Comparison of ENCODE assay signal across 14 cellular contexts in genomic region chr11:44351006-44351660, GRCh38. TPM values are rescaled to one million over a fixed set of nuclear protein-coding genes. Genes with fewer than 3 reads are reported as not detected.
DNase-seq lines count a peak whose midpoint lies in the region; ATAC-seq, FAIRE-seq and TF ChIP-seq lines count a peak whose summit lies in the region.
"Had no signal": no experiment of that assay in that cellular context is flagged by ENCODE, and none has a peak within 500 bp of the region (broad histone marks: within the 10 kb centered on the region; RNA-seq: fewer than 3 reads in every experiment).

No MANE protein-coding gene starts in this region.

- TF ChIP-seq CTCF in brain microvascular endothelial cell (IDR thresholded peaks at IDR 0.05; ENCODE audit: low read depth, low read length, missing control alignments): no peak
- no peak for TF ChIP-seq CTCF in progenitor cell of endocrine pancreas (IDR thresholded peaks at IDR 0.05; ENCODE audit: unreplicated experiment)

- H3K9ac ChIP-seq in BLaER1: no peak overlapping the region

- no peak overlapping the region for H3K4me3 Mint-ChIP-seq in progenitor cell of endocrine pancreas (ENCODE audit: low read depth)
- H3K4me3 Mint-ChIP-seq: neural crest cell had no signal

- in situ Hi-C loops in brain microvascular endothelial cell (cut with HindIII; ENCODE audit: low pct_ligation_motif_present, low sequenced_read_pairs): no loop called here

- no peak overlapping the region for H3K27ac Mint-ChIP-seq in progenitor cell of endocrine pancreas

- DNase-seq in GM19239 (ENCODE audit: insufficient read length, low spot score): peak; percentile 10
- DNase-seq in NCI-H69 (lab: John Stamatoyannopoulos, UW): peak; percentile 15
- DNase-seq in COLO829 (ENCODE audit: low spot score): no peak
- no peak for DNase-seq in brain microvascular endothelial cell
- no peak for DNase-seq in substantia nigra (lab: John Stamatoyannopoulos, UW)
- no peak for DNase-seq in progenitor cell of endocrine pancreas (ENCODE audit: low spot score, unreplicated experiment)
- DNase-seq: stimulated activated CD4-positive, alpha-beta T cell treated with anti-CD3 and anti-CD28 coated beads, Interleukin-4, amount 100 ng/mL, for 1 hour; transverse colon had no signal

- H3K4me3 ChIP-seq in BLaER1 (no peak overlapping the region), brain microvascular endothelial cell (ENCODE audit: low read depth, low read length) (no peak overlapping the region)
- H3K4me3 ChIP-seq: transverse colon had no signal

- ATAC-seq in HG02884 (IDR thresholded peaks at IDR 0.05; ENCODE audit: unreplicated experiment): peak; percentile 93
- ATAC-seq: SK-N-SH treated with all-trans-retinoic acid at 6 μM for 48 hours had no signal

- H3K27me3 Mint-ChIP-seq in progenitor cell of endocrine pancreas: peaks cover 19% of the 10 kb centered on the region

- H3K36me3 Mint-ChIP-seq in progenitor cell of endocrine pancreas (ENCODE audit: insufficient read depth): no peaks in the 10 kb centered on the region

- no peaks in the 10 kb centered on the region for H3K4me1 Mint-ChIP-seq in progenitor cell of endocrine pancreas (ENCODE audit: low read depth)

- no peaks in the 10 kb centered on the region for H3K9me3 Mint-ChIP-seq in progenitor cell of endocrine pancreas (ENCODE audit: low read depth)
- H3K9me3 Mint-ChIP-seq: neural crest cell had no signal

- FAIRE-seq in GM19239 (lab: Jason Lieb, UNC): peak; percentile 71
- FAIRE-seq: endometrium had no signal

- no peaks in the 10 kb centered on the region for H3K9me3 ChIP-seq in BLaER1
- H3K9me3 ChIP-seq: transverse colon had no signal

- H3K27me3 ChIP-seq in BLaER1 (no peaks in the 10 kb centered on the region), brain microvascular endothelial cell (replicated peaks) (peaks cover 10% of the 10 kb centered on the region)
- H3K27me3 ChIP-seq: transverse colon had no signal

- H4K20me1 ChIP-seq in BLaER1: no peaks in the 10 kb centered on the region

- H3K36me3 ChIP-seq in BLaER1 (no peaks in the 10 kb centered on the region), brain microvascular endothelial cell (replicated peaks) (no peaks in the 10 kb centered on the region)
- H3K36me3 ChIP-seq: transverse colon had no signal

- H3K4me2 ChIP-seq in BLaER1: peak overlapping the region; percentile 52

- H3K4me1 ChIP-seq in BLaER1: peaks cover 10% of the 10 kb centered on the region
- H3K4me1 ChIP-seq: transverse colon had no signal

- H3K27ac ChIP-seq in BLaER1 (no peak overlapping the region), brain microvascular endothelial cell (no peak overlapping the region), substantia nigra (ENCODE audit: low read depth, low read length, poor library complexity, severe bottlenecking) (no peak overlapping the region)
- H3K27ac ChIP-seq: HL-60, transverse colon had no signal

RNA-seq across cellular contexts. Expression of gene ALX4, which starts 41.2 kb away (rescaled TPM):
- not detected in 2 replicates for total RNA-seq in progenitor cell of endocrine pancreas
- total RNA-seq: transverse colon had no signal

Comparison
In these comparisons a context has a peak if more than half of its experiments do, and no peak if none do; other contexts are left out.
1. DNase-seq: peak in GM19239 (single experiment) and NCI-H69 (single experiment); none in COLO829 (single experiment), brain microvascular endothelial cell (single experiment), substantia nigra (0 of 49) and progenitor cell of endocrine pancreas (single experiment).